ENCODE assay signal across 13 cellular contexts in the genomic region with DNA sequence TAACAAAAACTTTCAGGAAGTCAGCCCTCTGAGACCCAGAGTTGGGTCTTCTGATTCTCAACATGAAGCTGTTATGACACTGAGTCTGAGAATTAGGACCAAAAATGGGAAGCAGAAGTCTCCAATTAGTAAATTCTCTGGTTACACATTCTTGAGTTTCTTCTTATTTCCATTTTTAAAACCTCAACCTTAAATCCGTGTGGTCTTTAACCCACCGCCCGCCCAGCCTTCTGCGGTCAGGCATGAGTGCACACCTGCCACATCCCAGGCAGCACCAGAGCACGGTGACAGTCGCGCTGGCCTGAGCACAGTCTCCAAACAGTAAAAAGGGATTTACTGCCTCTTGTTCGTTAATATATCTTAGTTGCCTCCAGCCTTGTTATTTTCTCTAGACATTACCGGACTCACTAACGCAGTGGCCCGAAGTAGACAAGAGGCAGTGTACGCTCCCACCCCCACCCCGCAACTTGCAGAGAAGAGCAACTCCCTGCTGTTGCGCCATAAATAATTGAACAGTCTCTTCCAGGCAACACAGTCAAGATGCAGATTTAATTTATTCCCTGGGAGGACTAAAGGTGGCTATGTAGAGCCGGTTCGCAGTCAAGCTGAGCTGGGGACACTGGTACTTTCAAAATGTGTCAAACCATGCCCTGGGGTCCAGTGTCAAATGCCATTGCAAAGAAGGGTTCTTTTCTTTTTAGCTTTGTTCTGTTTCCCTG.
A peak's percentile ranks its signal among the peaks of the same experiment; 100 is the strongest.
DNase-seq lines count a peak whose midpoint lies in the region; ATAC-seq, FAIRE-seq and TF ChIP-seq lines count a peak whose summit lies in the region.
"Had no signal": no experiment of that assay in that cellular context is flagged by ENCODE, and none has a peak within 500 bp of the region (broad histone marks: within the 10 kb centered on the region; RNA-seq: fewer than 3 reads in every experiment).

No MANE protein-coding gene starts in this region.

- CTCF ChIA-PET in activated CD8-positive, alpha-beta memory T cell treated with anti-CD3 and anti-CD28 coated beads, Interleukin-2, amount 10 ng/mL, durations not matched to agents 7 days and 5 days (lab: Charles Lee): no interaction called here

- peaks cover 13% of the 10 kb centered on the region for H3K4me1 Mint-ChIP-seq in endothelial cell (ENCODE audit: unreplicated experiment)
- no peaks in the 10 kb centered on the region for H3K4me1 Mint-ChIP-seq in activated CD4-positive, alpha-beta T cell treated with anti-CD3 and anti-CD28 coated beads, Interleukin-2, amount 10 ng/mL, durations not matched to agents 24 days and 14 days
- H3K4me1 Mint-ChIP-seq in activated CD8-positive, alpha-beta memory T cell treated with anti-CD3 and anti-CD28 coated beads, Interleukin-2, amount 10 ng/mL, durations not matched to agents 7 days and 5 days: peaks cover 4% of the 10 kb centered on the region

- H3K27me3 ChIP-seq in psoas muscle (ENCODE audit: insufficient read depth in 3 of 3, low read length in 2 of 3): no peaks in the 10 kb centered on the region

- peak; percentile 53 for ATAC-seq in HG02885 (IDR thresholded peaks at IDR 0.05; ENCODE audit: poor library complexity, unreplicated experiment)
- ATAC-seq in psoas muscle: peak in 2 of 4 donors; percentile 23 to 75
- no peak for ATAC-seq in activated CD8-positive, alpha-beta memory T cell treated with anti-CD3 and anti-CD28 coated beads, Interleukin-2, amount 10 ng/mL, durations not matched to agents 7 days and 5 days
- no peak for ATAC-seq in HG03439 (IDR thresholded peaks at IDR 0.05; ENCODE audit: unreplicated experiment)

- WGBS in psoas muscle, 3 donors: 53 to 71% (median 55%) methylated on average over 16 of the region's 16 CpGs

- intact Hi-C loops in psoas muscle (cut with DNase I): no loop called here
- intact Hi-C loops in activated CD4-positive, alpha-beta T cell treated with anti-CD3 and anti-CD28 coated beads, Interleukin-2, amount 10 ng/mL, durations not matched to agents 24 days and 14 days (cut with micrococcal nuclease): no loop called here

- H3K27ac ChIP-seq in psoas muscle: peak overlapping the region; percentile 39
- H3K27ac ChIP-seq: HL-60 had no signal

- H3K9me3 ChIP-seq in psoas muscle: no peaks in the 10 kb centered on the region
- H3K9me3 ChIP-seq: Caco-2 had no signal

- H3K36me3 Mint-ChIP-seq in endothelial cell (ENCODE audit: low read depth, unreplicated experiment): no peaks in the 10 kb centered on the region
- H3K36me3 Mint-ChIP-seq in activated CD4-positive, alpha-beta T cell treated with anti-CD3 and anti-CD28 coated beads, Interleukin-2, amount 10 ng/mL, durations not matched to agents 24 days and 14 days (ENCODE audit: low read depth): no peaks in the 10 kb centered on the region
- no peaks in the 10 kb centered on the region for H3K36me3 Mint-ChIP-seq in activated CD8-positive, alpha-beta memory T cell treated with anti-CD3 and anti-CD28 coated beads, Interleukin-2, amount 10 ng/mL, durations not matched to agents 7 days and 5 days

- TF ChIP-seq CTCF in endothelial cell (IDR thresholded peaks at IDR 0.05; ENCODE audit: unreplicated experiment) (no peak), psoas muscle (IDR thresholded peaks at IDR 0.05) (no peak)

- no peaks in the 10 kb centered on the region for H3K36me3 ChIP-seq in psoas muscle (ENCODE audit: insufficient read depth in 1 of 2, low read depth in 1 of 2)

- H3K4me3 ChIP-seq in psoas muscle: peak overlapping the region; percentile 5
- H3K4me3 ChIP-seq: skin epidermis had no signal

- H3K27ac Mint-ChIP-seq in endothelial cell (ENCODE audit: unreplicated experiment): peak overlapping the region; percentile 31
- H3K27ac Mint-ChIP-seq in activated CD4-positive, alpha-beta T cell treated with anti-CD3 and anti-CD28 coated beads, Interleukin-2, amount 10 ng/mL, durations not matched to agents 24 days and 14 days: no peak overlapping the region
- no peak overlapping the region for H3K27ac Mint-ChIP-seq in activated CD8-positive, alpha-beta memory T cell treated with anti-CD3 and anti-CD28 coated beads, Interleukin-2, amount 10 ng/mL, durations not matched to agents 7 days and 5 days

- no peak overlapping the region for H3K4me3 Mint-ChIP-seq in endothelial cell (ENCODE audit: unreplicated experiment)
- H3K4me3 Mint-ChIP-seq in activated CD4-positive, alpha-beta T cell treated with anti-CD3 and anti-CD28 coated beads, Interleukin-2, amount 10 ng/mL, durations not matched to agents 24 days and 14 days: no peak overlapping the region
- H3K4me3 Mint-ChIP-seq in activated CD8-positive, alpha-beta memory T cell treated with anti-CD3 and anti-CD28 coated beads, Interleukin-2, amount 10 ng/mL, durations not matched to agents 7 days and 5 days: no peak overlapping the region

- peak; percentile 57 for FAIRE-seq in GM12892 (lab: Jason Lieb, UNC)

- H3K9me3 Mint-ChIP-seq in endothelial cell (ENCODE audit: unreplicated experiment): no peaks in the 10 kb centered on the region
- H3K9me3 Mint-ChIP-seq in activated CD4-positive, alpha-beta T cell treated with anti-CD3 and anti-CD28 coated beads, Interleukin-2, amount 10 ng/mL, durations not matched to agents 24 days and 14 days: no peaks in the 10 kb centered on the region
- H3K9me3 Mint-ChIP-seq in activated CD8-positive, alpha-beta memory T cell treated with anti-CD3 and anti-CD28 coated beads, Interleukin-2, amount 10 ng/mL, durations not matched to agents 7 days and 5 days (ENCODE audit: low read depth): no peaks in the 10 kb centered on the region

- peaks cover 2% of the 10 kb centered on the region for H3K27me3 Mint-ChIP-seq in endothelial cell (ENCODE audit: unreplicated experiment)
- H3K27me3 Mint-ChIP-seq in activated CD4-positive, alpha-beta T cell treated with anti-CD3 and anti-CD28 coated beads, Interleukin-2, amount 10 ng/mL, durations not matched to agents 24 days and 14 days: peaks cover 11% of the 10 kb centered on the region
- H3K27me3 Mint-ChIP-seq in activated CD8-positive, alpha-beta memory T cell treated with anti-CD3 and anti-CD28 coated beads, Interleukin-2, amount 10 ng/mL, durations not matched to agents 7 days and 5 days: peaks cover 25% of the 10 kb centered on the region

- peaks cover 9% of the 10 kb centered on the region for H3K4me1 ChIP-seq in psoas muscle
- H3K4me1 ChIP-seq: Caco-2 had no signal

- no peak for TF ChIP-seq POLR2A in GM12892 (IDR thresholded peaks at IDR 0.05; ENCODE audit: low read depth, low read length)

- DNase-seq in GM12892 (ENCODE audit: insufficient read length) (no peak), endothelial cell (ENCODE audit: low spot score) (no peak), psoas muscle (no peak), activated gamma-delta T cell treated with Interleukin-2 at 50 U/mL for 16 hours (no peak)
- DNase-seq in activated CD4-positive, alpha-beta T cell treated with anti-CD3 and anti-CD28 coated beads, Interleukin-2, amount 10 ng/mL, durations not matched to agents 24 days and 14 days: no peak
- no peak for DNase-seq in activated CD8-positive, alpha-beta memory T cell treated with anti-CD3 and anti-CD28 coated beads, Interleukin-2, amount 10 ng/mL, durations not matched to agents 7 days and 5 days
- DNase-seq: activated CD8-positive, alpha-beta memory T cell treated with anti-CD3 and anti-CD28 coated beads, Interleukin-2, amount 50 U/mL, for 48 hours; Caco-2; NCI-H345 had no signal
